In the genomic region with DNA sequence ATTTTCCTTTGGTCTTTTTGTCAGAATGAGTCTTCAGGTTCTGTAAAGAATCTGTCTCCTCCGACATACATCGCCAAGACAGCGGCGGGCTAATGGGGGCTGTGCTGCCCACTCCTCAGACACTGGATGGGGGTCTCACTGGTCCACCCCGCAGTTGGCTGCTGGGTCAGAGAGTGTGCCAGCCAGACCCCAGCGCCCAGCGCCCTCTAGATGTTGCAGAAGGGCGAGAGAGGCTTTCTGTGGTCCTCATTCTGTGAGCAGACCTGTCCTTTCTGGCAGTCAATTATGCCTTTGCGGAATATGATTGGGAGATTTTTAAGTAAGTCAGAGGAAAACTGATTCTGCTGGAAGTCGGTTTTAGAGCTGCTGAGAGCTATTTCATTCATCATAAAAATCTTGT, we compare ENCODE assay signal across 2 cellular contexts.
TF ChIP-seq lines count a peak whose summit lies in the region.

No MANE protein-coding gene starts in this region.

TF ChIP-seq in HepG2, 621 proteins besides CTCF, POLR2A, EP300 and RAD21:
- no peak for TF ChIP-seq NFE2 (CRISPR knock-in tag; IDR thresholded peaks at IDR 0.05)
- TF ChIP-seq EED (CRISPR knock-in tag; IDR thresholded peaks at IDR 0.05): no peak
- TF ChIP-seq ZBTB7A (CRISPR knock-in tag; IDR thresholded peaks at IDR 0.05): 0 out of 2 replicates have a peak, but pooled peaks have one; percentile 30
- peak; percentile 25 for TF ChIP-seq XRCC5 (optimal IDR thresholded peaks at IDR 0.05; ENCODE audit: low read length)
- peak; percentile 58 for TF ChIP-seq STAG1 (CRISPR knock-in tag; IDR thresholded peaks at IDR 0.05)
- TF ChIP-seq DPF2 (CRISPR knock-in tag; IDR thresholded peaks at IDR 0.05; ENCODE audit: borderline replicate concordance, low read depth): no peak
- TF ChIP-seq, protein P1, sequence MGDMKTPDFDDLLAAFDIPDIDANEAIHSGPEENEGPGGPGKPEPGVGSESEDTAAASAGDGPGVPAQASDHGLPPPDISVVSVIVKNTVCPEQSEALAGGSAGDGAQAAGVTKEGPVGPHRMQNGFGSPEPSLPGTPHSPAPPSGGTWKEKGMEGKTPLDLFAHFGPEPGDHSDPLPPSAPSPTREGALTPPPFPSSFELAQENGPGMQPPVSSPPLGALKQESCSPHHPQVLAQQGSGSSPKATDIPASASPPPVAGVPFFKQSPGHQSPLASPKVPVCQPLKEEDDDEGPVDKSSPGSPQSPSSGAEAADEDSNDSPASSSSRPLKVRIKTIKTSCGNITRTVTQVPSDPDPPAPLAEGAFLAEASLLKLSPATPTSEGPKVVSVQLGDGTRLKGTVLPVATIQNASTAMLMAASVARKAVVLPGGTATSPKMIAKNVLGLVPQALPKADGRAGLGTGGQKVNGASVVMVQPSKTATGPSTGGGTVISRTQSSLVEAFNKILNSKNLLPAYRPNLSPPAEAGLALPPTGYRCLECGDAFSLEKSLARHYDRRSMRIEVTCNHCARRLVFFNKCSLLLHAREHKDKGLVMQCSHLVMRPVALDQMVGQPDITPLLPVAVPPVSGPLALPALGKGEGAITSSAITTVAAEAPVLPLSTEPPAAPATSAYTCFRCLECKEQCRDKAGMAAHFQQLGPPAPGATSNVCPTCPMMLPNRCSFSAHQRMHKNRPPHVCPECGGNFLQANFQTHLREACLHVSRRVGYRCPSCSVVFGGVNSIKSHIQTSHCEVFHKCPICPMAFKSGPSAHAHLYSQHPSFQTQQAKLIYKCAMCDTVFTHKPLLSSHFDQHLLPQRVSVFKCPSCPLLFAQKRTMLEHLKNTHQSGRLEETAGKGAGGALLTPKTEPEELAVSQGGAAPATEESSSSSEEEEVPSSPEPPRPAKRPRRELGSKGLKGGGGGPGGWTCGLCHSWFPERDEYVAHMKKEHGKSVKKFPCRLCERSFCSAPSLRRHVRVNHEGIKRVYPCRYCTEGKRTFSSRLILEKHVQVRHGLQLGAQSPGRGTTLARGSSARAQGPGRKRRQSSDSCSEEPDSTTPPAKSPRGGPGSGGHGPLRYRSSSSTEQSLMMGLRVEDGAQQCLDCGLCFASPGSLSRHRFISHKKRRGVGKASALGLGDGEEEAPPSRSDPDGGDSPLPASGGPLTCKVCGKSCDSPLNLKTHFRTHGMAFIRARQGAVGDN (CRISPR knock-in tag; IDR thresholded peaks at IDR 0.05): peak; percentile 29; the same call in 1 of the 2 replicates
- TF ChIP-seq ZBTB7B (CRISPR knock-in tag; IDR thresholded peaks at IDR 0.05): peak; percentile 70
- no peak for TF ChIP-seq ZNF143 (CRISPR knock-in tag; IDR thresholded peaks at IDR 0.05)

TF ChIP-seq in GM23338, 12 proteins besides CTCF, POLR2A, EP300 and RAD21:
- TF ChIP-seq EZH2phosphoT487 (IDR thresholded peaks at IDR 0.05; ENCODE audit: unreplicated experiment): no peak
- no peak for TF ChIP-seq STAT1 (IDR thresholded peaks at IDR 0.05; ENCODE audit: unreplicated experiment)
- TF ChIP-seq, protein P2, sequence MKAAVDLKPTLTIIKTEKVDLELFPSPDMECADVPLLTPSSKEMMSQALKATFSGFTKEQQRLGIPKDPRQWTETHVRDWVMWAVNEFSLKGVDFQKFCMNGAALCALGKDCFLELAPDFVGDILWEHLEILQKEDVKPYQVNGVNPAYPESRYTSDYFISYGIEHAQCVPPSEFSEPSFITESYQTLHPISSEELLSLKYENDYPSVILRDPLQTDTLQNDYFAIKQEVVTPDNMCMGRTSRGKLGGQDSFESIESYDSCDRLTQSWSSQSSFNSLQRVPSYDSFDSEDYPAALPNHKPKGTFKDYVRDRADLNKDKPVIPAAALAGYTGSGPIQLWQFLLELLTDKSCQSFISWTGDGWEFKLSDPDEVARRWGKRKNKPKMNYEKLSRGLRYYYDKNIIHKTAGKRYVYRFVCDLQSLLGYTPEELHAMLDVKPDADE (IDR thresholded peaks at IDR 0.05): no peak
- TF ChIP-seq NANOG (IDR thresholded peaks at IDR 0.05; ENCODE audit: borderline replicate concordance): no peak
